ENCODE assay signal across 11 cellular contexts in genomic region chr17:77696151-77696719, GRCh38.
DNase-seq lines count a peak whose midpoint lies in the region; ATAC-seq and TF ChIP-seq lines count a peak whose summit lies in the region.
"Had no signal": no experiment of that assay in that cellular context is flagged by ENCODE, and none has a peak within 500 bp of the region (broad histone marks: within the 10 kb centered on the region; RNA-seq: fewer than 3 reads in every experiment).

No MANE protein-coding gene starts in this region.

- H3K4me1 ChIP-seq in iPS DF 6.9 (ENCODE audit: control insufficient read depth, insufficient read depth, low read length) (peaks cover 11% of the 10 kb centered on the region), smooth muscle cell (ENCODE audit: low read depth) (peaks cover 9% of the 10 kb centered on the region)

- H3K27me3 ChIP-seq in iPS DF 6.9 (ENCODE audit: control insufficient read depth, insufficient read depth, low read length) (0 out of 2 replicates have a peak, but pooled peaks cover 4% of the 10 kb centered on the region), smooth muscle cell (ENCODE audit: low read depth) (peaks cover 62% of the 10 kb centered on the region)

- H3K4me2 ChIP-seq in smooth muscle cell = peak overlapping the region; percentile 76

- H3K36me3 ChIP-seq in iPS DF 6.9 (ENCODE audit: control insufficient read depth, insufficient read depth, low read length) (no peaks in the 10 kb centered on the region), smooth muscle cell (ENCODE audit: low read depth) (no peaks in the 10 kb centered on the region)
- H3K36me3 ChIP-seq: transverse colon had no signal

- H3F3A ChIP-seq in smooth muscle cell (ENCODE audit: low read depth) = no peaks in the 10 kb centered on the region

- peak; percentile 61 for DNase-seq in activated effector memory CD4-positive, alpha-beta T cell treated with anti-CD3 and anti-CD28 coated beads, Interleukin-2, amount 50 U/mL, for 16 hours
- no peak for DNase-seq in activated effector memory CD4-positive, alpha-beta T cell treated with Interleukin-2 at 50 U/mL for 16 hours
- DNase-seq in NCI-H69 (lab: John Stamatoyannopoulos, UW) (peak; percentile 53), iPS DF 6.9 (ENCODE audit: low read depth, low spot score) (no peak), smooth muscle cell (lab: John Stamatoyannopoulos, UW; ENCODE audit: unreplicated experiment) (no peak), HEK293T (ENCODE audit: extremely low spot score) (no peak)
- DNase-seq: EL, MM.1S, transverse colon had no signal

- WGBS in iPS DF 6.9 (ENCODE audit: insufficient coverage, insufficient read length) = no CpG with 5 or more reads among the region's 26 CpGs
- WGBS in smooth muscle cell (ENCODE audit: low lambda C conversion rate) = 5% methylated on average over 22 of the region's 26 CpGs

- H3K9me3 ChIP-seq in iPS DF 6.9 (ENCODE audit: control insufficient read depth, insufficient read depth, low read length) = no peaks in the 10 kb centered on the region
- no peaks in the 10 kb centered on the region for H3K9me3 ChIP-seq in smooth muscle cell (replicated peaks; ENCODE audit: low read depth)
- H3K9me3 ChIP-seq: transverse colon had no signal

- H3K4me3 ChIP-seq in iPS DF 6.9 (ENCODE audit: low read length) = peak overlapping the region; percentile 48; the same call in 1 of the 2 replicates
- peak overlapping the region; percentile 32 for H3K4me3 ChIP-seq in smooth muscle cell
- H3K4me3 ChIP-seq: transverse colon had no signal

- ATAC-seq in GM19463 (IDR thresholded peaks at IDR 0.05; ENCODE audit: unreplicated experiment) = no peak
- no peak for ATAC-seq in GM21723 (IDR thresholded peaks at IDR 0.05; ENCODE audit: unreplicated experiment)

- peak overlapping the region; percentile 66 for H2AFZ ChIP-seq in smooth muscle cell (ENCODE audit: low read depth)

- no peak for TF ChIP-seq CTCF in smooth muscle cell (IDR thresholded peaks at IDR 0.05; ENCODE audit: borderline replicate concordance, insufficient read depth, poor library complexity, severe bottlenecking)

- H3K27ac ChIP-seq in iPS DF 6.9 (ENCODE audit: low read length) (no peak overlapping the region), smooth muscle cell (ENCODE audit: low read depth) (no peak overlapping the region)
- H3K27ac ChIP-seq: transverse colon had no signal

- POLR2A ChIA-PET in HEK293T (lab: Yijun Ruan, JAX) = no interaction called here

- no peak overlapping the region for H3K9ac ChIP-seq in smooth muscle cell (ENCODE audit: low read depth)

- no peaks in the 10 kb centered on the region for H3K79me2 ChIP-seq in smooth muscle cell (ENCODE audit: low read depth)

- H4K20me1 ChIP-seq in smooth muscle cell (ENCODE audit: low read depth) = no peaks in the 10 kb centered on the region

- CTCF ChIA-PET in HEK293T (lab: Yijun Ruan, JAX) = no interaction called here

TF ChIP-seq in HEK293T, 16 proteins besides CTCF, POLR2A, EP300 and RAD21:
- TF ChIP-seq TARDBP (IDR thresholded peaks at IDR 0.05) = no peak
- no peak for TF ChIP-seq L3MBTL2 (conservative IDR thresholded peaks at IDR 0.05)
- no peak for TF ChIP-seq PKNOX1 (IDR thresholded peaks at IDR 0.05)
- TF ChIP-seq BHLHE40 (IDR thresholded peaks at IDR 0.05; ENCODE audit: borderline replicate concordance) = no peak
- TF ChIP-seq ZNF384 (IDR thresholded peaks at IDR 0.05) = no peak
- no peak for TF ChIP-seq LEF1 (IDR thresholded peaks at IDR 0.05; ENCODE audit: borderline replicate concordance)
- no peak for TF ChIP-seq HDGF (IDR thresholded peaks at IDR 0.05; ENCODE audit: borderline replicate concordance)
- no peak for TF ChIP-seq ELF4 (IDR thresholded peaks at IDR 0.05)
- TF ChIP-seq CTBP1 (IDR thresholded peaks at IDR 0.05; ENCODE audit: borderline replicate concordance) = no peak
- no peak for TF ChIP-seq SUZ12 (IDR thresholded peaks at IDR 0.05)
- no peak for TF ChIP-seq FOXK2 (IDR thresholded peaks at IDR 0.05)
- TF ChIP-seq FOXM1 (IDR thresholded peaks at IDR 0.05; ENCODE audit: borderline replicate concordance) = no peak
- TF ChIP-seq SP1 (IDR thresholded peaks at IDR 0.05) = no peak
- no peak for TF ChIP-seq ARNT (IDR thresholded peaks at IDR 0.05)
- no peak for TF ChIP-seq NFRKB (IDR thresholded peaks at IDR 0.05)
- no peak for TF ChIP-seq FOXA1 (IDR thresholded peaks at IDR 0.05)

Comparison
In these comparisons a context has a peak if more than half of its experiments do, and no peak if none do; other contexts are left out.
1. DNase-seq: peak in activated effector memory CD4-positive, alpha-beta T cell treated with anti-CD3 and anti-CD28 coated beads, Interleukin-2, amount 50 U/mL, for 16 hours (single experiment) and NCI-H69 (single experiment); none in activated effector memory CD4-positive, alpha-beta T cell treated with Interleukin-2 at 50 U/mL for 16 hours (single experiment), iPS DF 6.9 (single experiment), smooth muscle cell (single experiment) and HEK293T (single experiment).